Comparison of ENCODE assay signal across 15 cellular contexts in the genomic region with DNA sequence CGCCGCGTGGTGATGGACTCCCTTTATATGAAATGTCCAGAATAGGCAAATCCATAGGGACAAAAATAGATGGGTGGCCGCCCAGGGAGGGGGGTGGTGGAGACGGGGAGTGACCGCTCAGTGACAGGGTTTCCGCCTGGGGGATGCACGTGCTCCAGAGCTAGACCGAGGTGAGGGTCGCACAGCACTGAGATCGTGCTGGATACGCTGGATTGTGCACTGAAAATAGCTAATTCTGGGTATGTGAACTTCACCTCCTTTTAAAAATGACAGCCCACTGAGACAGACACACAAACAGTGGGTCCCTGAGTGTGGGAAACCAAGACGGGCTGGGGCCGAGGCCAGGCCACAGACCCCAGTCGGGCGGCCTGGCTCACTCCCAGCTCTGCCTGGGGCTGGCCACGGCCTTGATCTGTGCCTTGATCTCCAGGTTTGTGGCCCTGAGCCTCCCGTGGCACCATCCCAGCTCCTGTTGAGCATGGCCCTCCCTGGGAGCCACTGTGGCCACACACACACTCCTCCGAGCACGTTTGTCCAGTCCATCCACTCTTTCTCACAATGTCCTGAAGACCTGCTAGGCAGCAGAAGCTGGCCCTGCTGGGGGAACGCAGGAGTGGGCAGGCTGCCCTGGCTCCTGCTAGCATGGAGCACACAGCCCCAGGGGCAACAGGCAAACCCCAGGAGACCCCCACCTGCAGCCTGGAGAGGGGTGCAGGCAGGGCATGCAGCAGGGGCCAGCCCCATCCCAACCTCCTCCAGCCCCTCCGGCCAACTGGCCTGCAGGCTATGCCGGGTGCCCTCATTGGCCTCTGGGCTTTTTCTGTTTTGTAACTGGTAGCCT. TPM values are rescaled to one million over a fixed set of nuclear protein-coding genes. Genes with fewer than 3 reads are reported as not detected.
DNase-seq lines count a peak whose midpoint lies in the region; ATAC-seq and TF ChIP-seq lines count a peak whose summit lies in the region.
"Had no signal": no experiment of that assay in that cellular context is flagged by ENCODE, and none has a peak within 500 bp of the region (broad histone marks: within the 10 kb centered on the region; RNA-seq: fewer than 3 reads in every experiment).

No MANE protein-coding gene starts in this region.

- no peak for TF ChIP-seq EP300 in ovary (IDR thresholded peaks at IDR 0.05)

- H3K4me3 Mint-ChIP-seq in effector memory CD8-positive, alpha-beta T cell, result peak overlapping the region in 1 of 2 donors; percentile 61

- H3K4me1 ChIP-seq in BLaER1 treated with 17β-estradiol and CSF1 and Interleukin-3, amounts not matched to agents 10 nM and 100 nM, result peaks cover 0 to 34% (median 16%) of the 10 kb centered on the region in 10 experiments; a peak in 17 of 20 replicates
- H3K4me1 ChIP-seq in DND-41 (ENCODE audit: insufficient read depth, low read length) (peaks cover 23% of the 10 kb centered on the region), right cardiac atrium (ENCODE audit: control insufficient read depth, insufficient read depth, low read length) (no peaks in the 10 kb centered on the region), ovary (ENCODE audit: insufficient read depth) (no peaks in the 10 kb centered on the region)
- H3K4me1 ChIP-seq: ascending aorta had no signal

- H3K9me3 Mint-ChIP-seq in effector memory CD8-positive, alpha-beta T cell, result no peaks in the 10 kb centered on the region

- no peaks in the 10 kb centered on the region for H3K36me3 ChIP-seq in BLaER1 treated with 17β-estradiol and CSF1 and Interleukin-3, amounts not matched to agents 10 nM and 100 nM
- H3K36me3 ChIP-seq in DND-41 (ENCODE audit: insufficient read depth, low read length), result no peaks in the 10 kb centered on the region
- no peaks in the 10 kb centered on the region for H3K36me3 ChIP-seq in ovary
- H3K36me3 ChIP-seq: ascending aorta, SJCRH30 had no signal

- 84% methylated on average over 23 of the region's 23 CpGs for WGBS in right cardiac atrium
- 59 to 73% (median 60%) methylated on average over 23 of the region's 23 CpGs for WGBS in ovary, 3 donors

- 0 out of 3 replicates have a peak, but pooled peaks have one; percentile 16 for ATAC-seq in DND-41 (ENCODE audit: insufficient read depth, low read depth)
- no peak for ATAC-seq in right cardiac atrium
- no peak for ATAC-seq in HG03469 (IDR thresholded peaks at IDR 0.05; ENCODE audit: unreplicated experiment)
- ATAC-seq in effector memory CD8-positive, alpha-beta T cell (replicated peaks), result no peak
- ATAC-seq in HG03571 (IDR thresholded peaks at IDR 0.05; ENCODE audit: unreplicated experiment), result no peak

- peaks cover 0 to 8% of the 10 kb centered on the region in 2 donors for H3K27me3 Mint-ChIP-seq in effector memory CD8-positive, alpha-beta T cell

- H3K9me3 ChIP-seq in BLaER1 treated with 17β-estradiol and CSF1 and Interleukin-3, amounts not matched to agents 10 nM and 100 nM (replicated peaks in 1 of 11), result 0 out of 22 replicates have a peak, but pooled peaks cover 0 to under 1% (median 0%) of the 10 kb centered on the region in 11 experiments
- no peaks in the 10 kb centered on the region for H3K9me3 ChIP-seq in DND-41 (ENCODE audit: insufficient read depth, low read length, severe bottlenecking)
- H3K9me3 ChIP-seq in right cardiac atrium (ENCODE audit: control insufficient read depth, low read length), result no peaks in the 10 kb centered on the region
- no peaks in the 10 kb centered on the region for H3K9me3 ChIP-seq in ovary
- H3K9me3 ChIP-seq: ascending aorta, SJCRH30 had no signal

- H3K4me3 ChIP-seq in BLaER1 treated with 17β-estradiol and CSF1 and Interleukin-3, amounts not matched to agents 10 nM and 100 nM, result no peak overlapping the region
- H3K4me3 ChIP-seq in DND-41 (ENCODE audit: low read depth in 1 of 2, low read length in 2 of 2) (peak overlapping the region in 1 of 2 experiments; percentile 49; a peak in 2 of 4 replicates), right cardiac atrium (ENCODE audit: low read length) (no peak overlapping the region), ovary (no peak overlapping the region)
- H3K4me3 ChIP-seq: ascending aorta, SJCRH30 had no signal

- H3K4me1 Mint-ChIP-seq in effector memory CD8-positive, alpha-beta T cell (ENCODE audit: low read depth in 2 of 2), result peaks cover 24 to 41% of the 10 kb centered on the region in 2 donors

- H3K4me2 ChIP-seq in BLaER1 treated with 17β-estradiol and CSF1 and Interleukin-3, amounts not matched to agents 10 nM and 100 nM, result peak overlapping the region; percentile 16 to 64 (median 46); a peak in 18 of 22 replicates
- H3K4me2 ChIP-seq in DND-41 (ENCODE audit: insufficient read depth, low read length), result peak overlapping the region; percentile 49

- DNase-seq in DND-41 (no peak), right cardiac atrium (peak in 2 of 3 donors; percentile 37 to 46), ovary (peak in 3 of 5 donors; percentile 6 to 34 (median 9)), kidney tubule cell (ENCODE audit: low spot score) (no peak)
- no peak for DNase-seq in effector memory CD8-positive, alpha-beta T cell
- DNase-seq: IMR-90, midbrain, NCI-H1048, NCI-H2171 treated with DMSO at 0.1 percent for 48 hours had no signal

- H3K27ac Mint-ChIP-seq in effector memory CD8-positive, alpha-beta T cell, result peak overlapping the region in 1 of 2 donors; percentile 81

- TF ChIP-seq CTCF in DND-41 (IDR thresholded peaks at IDR 0.05; ENCODE audit: borderline replicate concordance, extremely low read depth, low read length, poor library complexity, severe bottlenecking) (no peak), ovary (IDR thresholded peaks at IDR 0.05) (no peak)

- no peak overlapping the region for H3K27ac ChIP-seq in BLaER1 treated with 17β-estradiol and CSF1 and Interleukin-3, amounts not matched to agents 10 nM and 100 nM
- H3K27ac ChIP-seq in DND-41 (ENCODE audit: low read length) (peak overlapping the region; percentile 78), right cardiac atrium (ENCODE audit: low read length) (no peak overlapping the region), ovary (no peak overlapping the region)
- H3K27ac ChIP-seq: ascending aorta had no signal

- H3K79me2 ChIP-seq in DND-41 (ENCODE audit: insufficient read depth, low read length), result no peaks in the 10 kb centered on the region

- H3K9ac ChIP-seq in BLaER1 treated with 17β-estradiol and CSF1 and Interleukin-3, amounts not matched to agents 10 nM and 100 nM, result no peak overlapping the region
- H3K9ac ChIP-seq in DND-41 (ENCODE audit: low read depth, low read length), result peak overlapping the region; percentile 46

- H3K27me3 ChIP-seq in BLaER1 treated with 17β-estradiol and CSF1 and Interleukin-3, amounts not matched to agents 10 nM and 100 nM, result no peaks in the 10 kb centered on the region
- H3K27me3 ChIP-seq in DND-41 (ENCODE audit: insufficient read depth, low read length, poor library complexity) (no peaks in the 10 kb centered on the region), right cardiac atrium (ENCODE audit: control insufficient read depth, insufficient read depth) (no peaks in the 10 kb centered on the region), ovary (no peaks in the 10 kb centered on the region)
- H3K27me3 ChIP-seq: ascending aorta, SJCRH30 had no signal

- no peak for TF ChIP-seq POLR2A in ovary (IDR thresholded peaks at IDR 0.05)

- H4K20me1 ChIP-seq in BLaER1 treated with 17β-estradiol and CSF1 and Interleukin-3, amounts not matched to agents 10 nM and 100 nM, result peaks cover 0 to 7% (median 0%) of the 10 kb centered on the region in 11 experiments; a peak in 3 of 22 replicates
- H4K20me1 ChIP-seq in DND-41 (ENCODE audit: insufficient read depth, low read length), result no peaks in the 10 kb centered on the region

- no peaks in the 10 kb centered on the region for H3K36me3 Mint-ChIP-seq in effector memory CD8-positive, alpha-beta T cell (ENCODE audit: insufficient read depth)

- intact Hi-C loops in right cardiac atrium (cut with DNase I), result loop anchor here in 1 of 4 donors (10.0 kb wide), 1 partner anchor 62 kb away; a partner anchor contains a TSS
- intact Hi-C loops in ovary (cut with DNase I), result no loop called here

- H2AFZ ChIP-seq in DND-41 (ENCODE audit: low read depth, low read length), result peak overlapping the region; percentile 18

RNA-seq across cellular contexts. Expression of a gene that starts 41.0 kb away (rescaled TPM):
- total RNA-seq in right cardiac atrium (not detected), ovary (1 to 10 TPM in 3 of 7 donors, under 1 TPM in 3, not detected in 1; 0.12 to 4.1 (median 0.99) TPM)
- polyA plus RNA-seq in right cardiac atrium (not detected), ovary (under 1 TPM in 1 of 2 donors, not detected in 1; 0.54 TPM)
- total RNA-seq: ascending aorta, IMR-90, SJCRH30 had no signal

RNA-seq across cellular contexts. Expression of a gene that starts 51.6 kb away (rescaled TPM):
- total RNA-seq in right cardiac atrium, result 1 to 10 TPM in 1 of 4 donors, not detected in 3; 1.1 TPM
- not detected for polyA plus RNA-seq in right cardiac atrium
- total RNA-seq in ovary, result 1 to 10 TPM in 1 of 7 donors, under 1 TPM in 1, not detected in 5; 0.89 to 1.4 TPM
- polyA plus RNA-seq in ovary, result not detected
- total RNA-seq: ascending aorta, dermis microvascular lymphatic vessel endothelial cell, IMR-90, SJCRH30 had no signal
- polyA plus RNA-seq: IMR-90 had no signal

RNA-seq across cellular contexts. Expression of a gene that starts 57.8 kb away (rescaled TPM):
- total RNA-seq in right cardiac atrium (under 1 TPM in 3 of 4 donors, not detected in 1; 0.23 to 0.51 (median 0.35) TPM), ovary (1 to 10 TPM in 1 of 7 donors, under 1 TPM in 6; 0.18 to 1.3 (median 0.25) TPM)
- polyA plus RNA-seq in right cardiac atrium (0.20 TPM), ovary (under 1 TPM; 0.10 to 0.12 TPM)
- total RNA-seq: ascending aorta, dermis microvascular lymphatic vessel endothelial cell, IMR-90, SJCRH30 had no signal
- polyA plus RNA-seq: IMR-90 had no signal

Comparison
In these comparisons a context has a peak if more than half of its experiments do, and no peak if none do; other contexts are left out.
1. DNase-seq: peak in right cardiac atrium (2 of 3) and ovary (3 of 5); none in DND-41 (single experiment), effector memory CD8-positive, alpha-beta T cell (0 of 3) and kidney tubule cell (single experiment).